8 cellular contexts compared by ENCODE assay signal in genomic region chr15:66703540-66703941, GRCh38. TPM values are rescaled to one million over a fixed set of nuclear protein-coding genes. Genes with fewer than 3 reads are reported as not detected.
A peak's percentile ranks its signal among the peaks of the same experiment; 100 is the strongest.
DNase-seq lines count a peak whose midpoint lies in the region; ATAC-seq and TF ChIP-seq lines count a peak whose summit lies in the region.

No MANE protein-coding gene starts in this region.

- no peaks in the 10 kb centered on the region for H3K36me3 ChIP-seq in left ventricle myocardium inferior
- H3K36me3 ChIP-seq in smooth muscle cell (ENCODE audit: low read depth), result no peaks in the 10 kb centered on the region

- DNase-seq in stimulated activated CD4-positive, alpha-beta T cell treated with anti-CD3 and anti-CD28 coated beads, Interleukin-15, amount 100 ng/mL, for 24 hours, result peak; percentile 38
- no peak for DNase-seq in stimulated activated CD4-positive, alpha-beta T cell treated with anti-CD3 and anti-CD28 coated beads, Interleukin-2, amount 100 ng/mL, for 48 hours
- peak; percentile 50 for DNase-seq in left ventricle myocardium inferior
- DNase-seq in smooth muscle cell (lab: John Stamatoyannopoulos, UW; ENCODE audit: unreplicated experiment), result no peak

- H3K4me2 ChIP-seq in smooth muscle cell, result peak overlapping the region; percentile 99

- WGBS in smooth muscle cell (ENCODE audit: low lambda C conversion rate), result under 1% methylated on average over 42 of the region's 59 CpGs

- H3K4me1 ChIP-seq in left ventricle myocardium inferior, result peaks cover 80% of the 10 kb centered on the region
- H3K4me1 ChIP-seq in smooth muscle cell (ENCODE audit: low read depth), result peaks cover 37% of the 10 kb centered on the region

- H3K4me3 ChIP-seq in left ventricle myocardium inferior, result peak overlapping the region; percentile 81
- peak overlapping the region; percentile 82 for H3K4me3 ChIP-seq in smooth muscle cell

- intact Hi-C loops in left ventricle myocardium inferior (cut with micrococcal nuclease), result loop anchor here (10.0 kb wide), 1 partner anchor 71 kb away; no protein-coding TSS in a partner anchor

- peaks cover 63% of the 10 kb centered on the region for H4K20me1 ChIP-seq in smooth muscle cell (ENCODE audit: low read depth)

- no peaks in the 10 kb centered on the region for H3K9me3 ChIP-seq in left ventricle myocardium inferior (replicated peaks)
- no peaks in the 10 kb centered on the region for H3K9me3 ChIP-seq in smooth muscle cell (replicated peaks; ENCODE audit: low read depth)

- H3K9ac ChIP-seq in smooth muscle cell (ENCODE audit: low read depth), result peak overlapping the region; percentile 60

- no peak overlapping the region for H2AFZ ChIP-seq in smooth muscle cell (ENCODE audit: low read depth)

- peak overlapping the region; percentile 88; the same call in 1 of the 2 replicates for H3K27ac ChIP-seq in VCaP
- peak overlapping the region; percentile 94 for H3K27ac ChIP-seq in left ventricle myocardium inferior (replicated peaks)
- no peak overlapping the region for H3K27ac ChIP-seq in smooth muscle cell (ENCODE audit: low read depth)

- no peaks in the 10 kb centered on the region for H3K27me3 ChIP-seq in left ventricle myocardium inferior (ENCODE audit: low read depth)
- H3K27me3 ChIP-seq in smooth muscle cell (ENCODE audit: low read depth), result no peaks in the 10 kb centered on the region

- peaks cover 14% of the 10 kb centered on the region for H3F3A ChIP-seq in smooth muscle cell (ENCODE audit: low read depth)

- TF ChIP-seq CTCF in VCaP (conservative IDR thresholded peaks at IDR 0.05) (no peak), left ventricle myocardium inferior (IDR thresholded peaks at IDR 0.05; ENCODE audit: borderline replicate concordance) (no peak), smooth muscle cell (IDR thresholded peaks at IDR 0.05; ENCODE audit: borderline replicate concordance, insufficient read depth, poor library complexity, severe bottlenecking) (no peak)

- ATAC-seq in HG03196 (IDR thresholded peaks at IDR 0.05; ENCODE audit: unreplicated experiment) (no peak), GM18861 (IDR thresholded peaks at IDR 0.05; ENCODE audit: unreplicated experiment) (no peak), GM18909 (IDR thresholded peaks at IDR 0.05; ENCODE audit: poor library complexity, unreplicated experiment) (no peak)

- H3K79me2 ChIP-seq in smooth muscle cell (ENCODE audit: low read depth), result peaks cover 59% of the 10 kb centered on the region

RNA-seq across cellular contexts. Expression of gene SMAD6, which starts 1.5 kb away (rescaled TPM):
- total RNA-seq in left ventricle myocardium inferior, result 20.3 TPM
- total RNA-seq in smooth muscle cell, result 41.6 and 42.6 TPM in 2 replicates
- 37.9 and 44.0 TPM in 2 replicates for polyA plus RNA-seq in smooth muscle cell

Comparison
In these comparisons a context has a peak if more than half of its experiments do, and no peak if none do; other contexts are left out.
1. DNase-seq: peak in stimulated activated CD4-positive, alpha-beta T cell treated with anti-CD3 and anti-CD28 coated beads, Interleukin-15, amount 100 ng/mL, for 24 hours (single experiment) and left ventricle myocardium inferior (single experiment); none in stimulated activated CD4-positive, alpha-beta T cell treated with anti-CD3 and anti-CD28 coated beads, Interleukin-2, amount 100 ng/mL, for 48 hours (0 of 2) and smooth muscle cell (single experiment).